Comparison of ENCODE assay signal across 25 cellular contexts in genomic region chr17:27860971-27861669, GRCh38.
"Had no signal": no experiment of that assay in that cellular context is flagged by ENCODE, and none has a peak within 500 bp of the region (broad histone marks: within the 10 kb centered on the region; RNA-seq: fewer than 3 reads in every experiment).

No MANE protein-coding gene starts in this region.

- H3K4me3 ChIP-seq: adrenal gland, body of pancreas, cardiac muscle cell, coronary artery, dorsolateral prefrontal cortex, ovary, psoas muscle, right atrium auricular region, suprapubic skin, tibial artery, upper lobe of right lung had no signal

- H3K4me1 ChIP-seq: adrenal gland, body of pancreas, psoas muscle, right atrium auricular region, suprapubic skin, tibial artery, upper lobe of right lung had no signal

- H3K36me3 ChIP-seq: adrenal gland, cardiac muscle cell, ovary, right atrium auricular region, suprapubic skin, tibial artery, upper lobe of right lung had no signal

- ATAC-seq: body of pancreas, left ventricle myocardium superior, psoas muscle, upper lobe of right lung had no signal

- H3K9me3 ChIP-seq: adrenal gland, body of pancreas, ovary, psoas muscle, right atrium auricular region, suprapubic skin, tibial artery, upper lobe of right lung had no signal

- DNase-seq: activated CD4-positive, alpha-beta T cell treated with anti-CD3 and anti-CD28 coated beads for 4 hours; activated CD4-positive, alpha-beta T cell treated with anti-CD3 and anti-CD28 coated beads, Interleukin-2, amount 50 U/mL, for 4 hours; activated CD4-positive, CD25-positive, alpha-beta regulatory T cell; activated naive CD8-positive, alpha-beta T cell treated with anti-CD3 and anti-CD28 coated beads for 36 hours; activated T-cell treated with anti-CD3 and anti-CD28 coated beads for 4 hours; aorta; body of pancreas; effector memory CD4-positive, alpha-beta T cell; foreskin fibroblast; left ventricle myocardium superior; naive B cell; nephron progenitor cell; ovary; psoas muscle; stimulated activated CD4-positive, alpha-beta T cell treated with anti-CD3 and anti-CD28 coated beads, Interleukin-15, amount 100 ng/mL, for 24 hours; stimulated activated CD4-positive, alpha-beta T cell treated with anti-CD3 and anti-CD28 coated beads, Interleukin-2, amount 100 ng/mL, for 24 hours; stimulated activated naive CD4-positive, alpha-beta T cell; tibial artery; upper lobe of right lung had no signal
